Comparison of ENCODE assay signal across 2 cellular contexts in the genomic region with DNA sequence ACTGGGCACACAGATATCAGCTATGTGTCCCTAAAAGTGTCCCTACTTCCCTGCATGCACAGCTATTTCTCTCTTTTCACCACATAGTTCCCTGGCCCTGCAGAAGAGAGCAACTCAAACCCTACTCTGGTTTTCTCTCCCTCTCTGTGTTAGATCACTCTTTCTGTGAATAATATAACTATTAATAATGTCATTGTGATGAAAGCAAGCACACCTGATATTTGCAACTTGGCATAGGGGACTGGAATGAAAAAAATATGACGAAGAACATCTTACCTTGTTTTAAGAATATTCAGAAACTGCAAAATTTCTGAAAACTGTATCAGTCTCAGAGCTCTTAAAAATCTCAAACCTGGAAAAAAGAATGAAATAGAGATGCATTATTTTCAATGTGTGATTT.
TF ChIP-seq lines count a peak whose summit lies in the region.

No MANE protein-coding gene starts in this region.

TF ChIP-seq in SK-N-SH treated with all-trans-retinoic acid at 6 μM for 48 hours, 23 proteins besides CTCF, POLR2A, EP300 and RAD21 (continued from another document):
- TF ChIP-seq, protein P1, sequence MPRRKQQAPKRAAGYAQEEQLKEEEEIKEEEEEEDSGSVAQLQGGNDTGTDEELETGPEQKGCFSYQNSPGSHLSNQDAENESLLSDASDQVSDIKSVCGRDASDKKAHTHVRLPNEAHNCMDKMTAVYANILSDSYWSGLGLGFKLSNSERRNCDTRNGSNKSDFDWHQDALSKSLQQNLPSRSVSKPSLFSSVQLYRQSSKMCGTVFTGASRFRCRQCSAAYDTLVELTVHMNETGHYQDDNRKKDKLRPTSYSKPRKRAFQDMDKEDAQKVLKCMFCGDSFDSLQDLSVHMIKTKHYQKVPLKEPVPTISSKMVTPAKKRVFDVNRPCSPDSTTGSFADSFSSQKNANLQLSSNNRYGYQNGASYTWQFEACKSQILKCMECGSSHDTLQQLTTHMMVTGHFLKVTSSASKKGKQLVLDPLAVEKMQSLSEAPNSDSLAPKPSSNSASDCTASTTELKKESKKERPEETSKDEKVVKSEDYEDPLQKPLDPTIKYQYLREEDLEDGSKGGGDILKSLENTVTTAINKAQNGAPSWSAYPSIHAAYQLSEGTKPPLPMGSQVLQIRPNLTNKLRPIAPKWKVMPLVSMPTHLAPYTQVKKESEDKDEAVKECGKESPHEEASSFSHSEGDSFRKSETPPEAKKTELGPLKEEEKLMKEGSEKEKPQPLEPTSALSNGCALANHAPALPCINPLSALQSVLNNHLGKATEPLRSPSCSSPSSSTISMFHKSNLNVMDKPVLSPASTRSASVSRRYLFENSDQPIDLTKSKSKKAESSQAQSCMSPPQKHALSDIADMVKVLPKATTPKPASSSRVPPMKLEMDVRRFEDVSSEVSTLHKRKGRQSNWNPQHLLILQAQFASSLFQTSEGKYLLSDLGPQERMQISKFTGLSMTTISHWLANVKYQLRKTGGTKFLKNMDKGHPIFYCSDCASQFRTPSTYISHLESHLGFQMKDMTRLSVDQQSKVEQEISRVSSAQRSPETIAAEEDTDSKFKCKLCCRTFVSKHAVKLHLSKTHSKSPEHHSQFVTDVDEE (CRISPR knock-in tag; IDR thresholded peaks at IDR 0.05) = no peak
- TF ChIP-seq ZNF565 (CRISPR knock-in tag; conservative IDR thresholded peaks at IDR 0.05; ENCODE audit: low read depth) = no peak
- TF ChIP-seq, protein P2, sequence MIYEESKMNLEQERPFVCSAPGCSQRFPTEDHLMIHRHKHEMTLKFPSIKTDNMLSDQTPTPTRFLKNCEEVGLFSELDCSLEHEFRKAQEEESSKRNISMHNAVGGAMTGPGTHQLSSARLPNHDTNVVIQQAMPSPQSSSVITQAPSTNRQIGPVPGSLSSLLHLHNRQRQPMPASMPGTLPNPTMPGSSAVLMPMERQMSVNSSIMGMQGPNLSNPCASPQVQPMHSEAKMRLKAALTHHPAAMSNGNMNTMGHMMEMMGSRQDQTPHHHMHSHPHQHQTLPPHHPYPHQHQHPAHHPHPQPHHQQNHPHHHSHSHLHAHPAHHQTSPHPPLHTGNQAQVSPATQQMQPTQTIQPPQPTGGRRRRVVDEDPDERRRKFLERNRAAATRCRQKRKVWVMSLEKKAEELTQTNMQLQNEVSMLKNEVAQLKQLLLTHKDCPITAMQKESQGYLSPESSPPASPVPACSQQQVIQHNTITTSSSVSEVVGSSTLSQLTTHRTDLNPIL (CRISPR knock-in tag; IDR thresholded peaks at IDR 0.05; ENCODE audit: low read depth) = no peak
- TF ChIP-seq ESRRG (CRISPR knock-in tag; IDR thresholded peaks at IDR 0.05) = no peak
- no peak for TF ChIP-seq ZNF70 (CRISPR knock-in tag; IDR thresholded peaks at IDR 0.05)
- no peak for TF ChIP-seq TCF4 (CRISPR knock-in tag; IDR thresholded peaks at IDR 0.05; ENCODE audit: borderline replicate concordance)

TF ChIP-seq in GM12878, 131 proteins besides CTCF, POLR2A, EP300 and RAD21 (continued from another document):
- TF ChIP-seq, protein P3, sequence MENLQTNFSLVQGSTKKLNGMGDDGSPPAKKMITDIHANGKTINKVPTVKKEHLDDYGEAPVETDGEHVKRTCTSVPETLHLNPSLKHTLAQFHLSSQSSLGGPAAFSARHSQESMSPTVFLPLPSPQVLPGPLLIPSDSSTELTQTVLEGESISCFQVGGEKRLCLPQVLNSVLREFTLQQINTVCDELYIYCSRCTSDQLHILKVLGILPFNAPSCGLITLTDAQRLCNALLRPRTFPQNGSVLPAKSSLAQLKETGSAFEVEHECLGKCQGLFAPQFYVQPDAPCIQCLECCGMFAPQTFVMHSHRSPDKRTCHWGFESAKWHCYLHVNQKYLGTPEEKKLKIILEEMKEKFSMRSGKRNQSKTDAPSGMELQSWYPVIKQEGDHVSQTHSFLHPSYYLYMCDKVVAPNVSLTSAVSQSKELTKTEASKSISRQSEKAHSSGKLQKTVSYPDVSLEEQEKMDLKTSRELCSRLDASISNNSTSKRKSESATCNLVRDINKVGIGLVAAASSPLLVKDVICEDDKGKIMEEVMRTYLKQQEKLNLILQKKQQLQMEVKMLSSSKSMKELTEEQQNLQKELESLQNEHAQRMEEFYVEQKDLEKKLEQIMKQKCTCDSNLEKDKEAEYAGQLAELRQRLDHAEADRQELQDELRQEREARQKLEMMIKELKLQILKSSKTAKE (IDR thresholded peaks at IDR 0.05; ENCODE audit: low read depth, poor library complexity, severe bottlenecking) = no peak
- TF ChIP-seq POLR2AphosphoS2 (IDR thresholded peaks at IDR 0.05; ENCODE audit: low read depth, low read length) = no peak
- TF ChIP-seq HDAC2 (IDR thresholded peaks at IDR 0.05) = no peak
- TF ChIP-seq RAD51 (IDR thresholded peaks at IDR 0.05) = no peak
- TF ChIP-seq, protein P4, sequence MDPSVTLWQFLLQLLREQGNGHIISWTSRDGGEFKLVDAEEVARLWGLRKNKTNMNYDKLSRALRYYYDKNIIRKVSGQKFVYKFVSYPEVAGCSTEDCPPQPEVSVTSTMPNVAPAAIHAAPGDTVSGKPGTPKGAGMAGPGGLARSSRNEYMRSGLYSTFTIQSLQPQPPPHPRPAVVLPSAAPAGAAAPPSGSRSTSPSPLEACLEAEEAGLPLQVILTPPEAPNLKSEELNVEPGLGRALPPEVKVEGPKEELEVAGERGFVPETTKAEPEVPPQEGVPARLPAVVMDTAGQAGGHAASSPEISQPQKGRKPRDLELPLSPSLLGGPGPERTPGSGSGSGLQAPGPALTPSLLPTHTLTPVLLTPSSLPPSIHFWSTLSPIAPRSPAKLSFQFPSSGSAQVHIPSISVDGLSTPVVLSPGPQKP (IDR thresholded peaks at IDR 0.05; ENCODE audit: low read depth, low read length) = no peak
- no peak for TF ChIP-seq MTA2 (IDR thresholded peaks at IDR 0.05; ENCODE audit: low read depth)
- TF ChIP-seq ZNF217 (IDR thresholded peaks at IDR 0.05) = no peak
- TF ChIP-seq, protein P5, sequence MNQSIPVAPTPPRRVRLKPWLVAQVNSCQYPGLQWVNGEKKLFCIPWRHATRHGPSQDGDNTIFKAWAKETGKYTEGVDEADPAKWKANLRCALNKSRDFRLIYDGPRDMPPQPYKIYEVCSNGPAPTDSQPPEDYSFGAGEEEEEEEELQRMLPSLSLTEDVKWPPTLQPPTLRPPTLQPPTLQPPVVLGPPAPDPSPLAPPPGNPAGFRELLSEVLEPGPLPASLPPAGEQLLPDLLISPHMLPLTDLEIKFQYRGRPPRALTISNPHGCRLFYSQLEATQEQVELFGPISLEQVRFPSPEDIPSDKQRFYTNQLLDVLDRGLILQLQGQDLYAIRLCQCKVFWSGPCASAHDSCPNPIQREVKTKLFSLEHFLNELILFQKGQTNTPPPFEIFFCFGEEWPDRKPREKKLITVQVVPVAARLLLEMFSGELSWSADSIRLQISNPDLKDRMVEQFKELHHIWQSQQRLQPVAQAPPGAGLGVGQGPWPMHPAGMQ (IDR thresholded peaks at IDR 0.05; ENCODE audit: borderline replicate concordance) = no peak
- no peak for TF ChIP-seq NFYA (IDR thresholded peaks at IDR 0.05; ENCODE audit: borderline replicate concordance, low read depth, low read length)
- no peak for TF ChIP-seq MEF2A (IDR thresholded peaks at IDR 0.05; ENCODE audit: insufficient read depth, low read depth, low read length)
- no peak for TF ChIP-seq POU2F2 (IDR thresholded peaks at IDR 0.05; ENCODE audit: borderline replicate concordance, low read depth, low read length)
- no peak for TF ChIP-seq CEBPB (IDR thresholded peaks at IDR 0.05; ENCODE audit: borderline replicate concordance in 1 of 2, low read depth in 2 of 2, low read length in 2 of 2)
- TF ChIP-seq IKZF2 (IDR thresholded peaks at IDR 0.05) = no peak
- TF ChIP-seq, protein P6, sequence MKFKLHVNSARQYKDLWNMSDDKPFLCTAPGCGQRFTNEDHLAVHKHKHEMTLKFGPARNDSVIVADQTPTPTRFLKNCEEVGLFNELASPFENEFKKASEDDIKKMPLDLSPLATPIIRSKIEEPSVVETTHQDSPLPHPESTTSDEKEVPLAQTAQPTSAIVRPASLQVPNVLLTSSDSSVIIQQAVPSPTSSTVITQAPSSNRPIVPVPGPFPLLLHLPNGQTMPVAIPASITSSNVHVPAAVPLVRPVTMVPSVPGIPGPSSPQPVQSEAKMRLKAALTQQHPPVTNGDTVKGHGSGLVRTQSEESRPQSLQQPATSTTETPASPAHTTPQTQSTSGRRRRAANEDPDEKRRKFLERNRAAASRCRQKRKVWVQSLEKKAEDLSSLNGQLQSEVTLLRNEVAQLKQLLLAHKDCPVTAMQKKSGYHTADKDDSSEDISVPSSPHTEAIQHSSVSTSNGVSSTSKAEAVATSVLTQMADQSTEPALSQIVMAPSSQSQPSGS (IDR thresholded peaks at IDR 0.05; ENCODE audit: low read length) = no peak
- TF ChIP-seq CHD1 (IDR thresholded peaks at IDR 0.05; ENCODE audit: low read depth, low read length) = no peak
- no peak for TF ChIP-seq GATAD2B (conservative IDR thresholded peaks at IDR 0.05; ENCODE audit: low read depth)
TF ChIP-seq in GM12878: peak in this region for 0.
